Comparison of ENCODE assay signal across 12 cellular contexts in genomic region chr20:5150226-5151076, GRCh38. TPM values are rescaled to one million over a fixed set of nuclear protein-coding genes. Genes with fewer than 3 reads are reported as not detected.
DNase-seq lines count a peak whose midpoint lies in the region; ATAC-seq, FAIRE-seq and TF ChIP-seq lines count a peak whose summit lies in the region.
"Had no signal": no experiment of that assay in that cellular context is flagged by ENCODE, and none has a peak within 500 bp of the region (broad histone marks: within the 10 kb centered on the region; RNA-seq: fewer than 3 reads in every experiment).

No MANE protein-coding gene starts in this region.

- peak in 7 of 8 donors; percentile 34 to 77 (median 52) for ATAC-seq in heart right ventricle
- no peak for ATAC-seq in GM19455 (IDR thresholded peaks at IDR 0.05; ENCODE audit: unreplicated experiment)

- H3K4me3 ChIP-seq in heart right ventricle (no peak overlapping the region), skeletal muscle satellite cell (ENCODE audit: low read length) (no peak overlapping the region)
- H3K4me3 ChIP-seq: lung had no signal

- H3K36me3 ChIP-seq in heart right ventricle (peaks cover 0 to 7% (median 0%) of the 10 kb centered on the region in 9 donors), skeletal muscle satellite cell (ENCODE audit: insufficient read depth, low read length) (no peaks in the 10 kb centered on the region)

- no peaks in the 10 kb centered on the region for H3K9me3 ChIP-seq in heart right ventricle
- H3K9me3 ChIP-seq in skeletal muscle satellite cell (replicated peaks; ENCODE audit: low read length), result no peaks in the 10 kb centered on the region

- FAIRE-seq in HTR-8/SVneo (lab: Jason Lieb, UNC) (no peak), GM19239 (lab: Jason Lieb, UNC) (no peak)

- no peak overlapping the region for H3K9ac ChIP-seq in skeletal muscle satellite cell (ENCODE audit: low read depth, low read length)

- peaks cover 23 to 100% (median 95%) of the 10 kb centered on the region in 9 donors for H3K4me1 ChIP-seq in heart right ventricle
- H3K4me1 ChIP-seq in skeletal muscle satellite cell (ENCODE audit: control insufficient read depth, insufficient read depth, low read length), result peaks cover 18% of the 10 kb centered on the region

- intact Hi-C loops in heart right ventricle (cut with DNase I), result no loop called here

- peak overlapping the region; percentile 28 for H3K4me2 ChIP-seq in skeletal muscle satellite cell (ENCODE audit: low read length)

- 71 to 74% methylated on average over 13 of the region's 13 CpGs for WGBS in heart right ventricle, 2 donors

- peak overlapping the region; percentile 8 for H3K27ac ChIP-seq in angular gyrus (ENCODE audit: low read depth, low read length)
- peak overlapping the region; percentile 13 to 75 (median 62) for H3K27ac ChIP-seq in heart right ventricle
- H3K27ac ChIP-seq: epithelial cell of prostate had no signal

- H3K27me3 ChIP-seq in heart right ventricle (no peaks in the 10 kb centered on the region), skeletal muscle satellite cell (ENCODE audit: control insufficient read depth, insufficient read depth, low read length) (no peaks in the 10 kb centered on the region)

- TF ChIP-seq CTCF in heart right ventricle (IDR thresholded peaks at IDR 0.05), result no peak

- peak; percentile 34 for DNase-seq in HTR-8/SVneo (ENCODE audit: insufficient read length, low spot score)
- no peak for DNase-seq in heart right ventricle
- DNase-seq in NCI-H2029 treated with DMSO at 0.1 percent for 48 hours (lab: John Stamatoyannopoulos, UW), result no peak
- DNase-seq in GM19239 (ENCODE audit: insufficient read length, low spot score), result no peak
- DNase-seq: activated effector memory CD4-positive, alpha-beta T cell treated with Interleukin-2 at 50 U/mL for 16 hours; DMS53; NK-92 treated with Interleukin-12 subunit alpha and Interleukin-12 subunit beta, amount 100 ng/mL, for 24 hours had no signal

RNA-seq across cellular contexts. Expression of gene CDS2, which starts 23.6 kb away (rescaled TPM):
- 100 to 1,000 TPM in 1 of 10 donors, 10 to 100 TPM in 9; 67.5 to 100 (median 85.7) TPM for total RNA-seq in heart right ventricle
- polyA plus RNA-seq in heart right ventricle, result 10 to 100 TPM; 16.7 to 23.1 TPM
- total RNA-seq in skeletal muscle satellite cell (2012; rRNA removed), result 18.3 and 21.0 TPM in 2 replicates

RNA-seq across cellular contexts. Expression of gene PCNA, which starts 30.7 kb away (rescaled TPM):
- total RNA-seq in heart right ventricle, result 10 to 100 TPM; 17.9 to 37.3 (median 21.4) TPM
- 10 to 100 TPM; 11.6 to 39.1 TPM for polyA plus RNA-seq in heart right ventricle
- total RNA-seq in skeletal muscle satellite cell (2012; rRNA removed), result 183 and 194 TPM in 2 replicates

RNA-seq across cellular contexts. Expression of gene TMEM230, which starts 37.6 kb away (rescaled TPM):
- total RNA-seq in heart right ventricle, result 10 to 100 TPM; 75.2 to 96.4 (median 82.0) TPM
- polyA plus RNA-seq in heart right ventricle, result 100 to 1,000 TPM in 1 of 2 donors, 10 to 100 TPM in 1; 85.9 to 135 TPM
- total RNA-seq in skeletal muscle satellite cell (2012; rRNA removed), result 89.7 and 117 TPM in 2 replicates
